29 cellular contexts compared by ENCODE assay signal in the genomic region with DNA sequence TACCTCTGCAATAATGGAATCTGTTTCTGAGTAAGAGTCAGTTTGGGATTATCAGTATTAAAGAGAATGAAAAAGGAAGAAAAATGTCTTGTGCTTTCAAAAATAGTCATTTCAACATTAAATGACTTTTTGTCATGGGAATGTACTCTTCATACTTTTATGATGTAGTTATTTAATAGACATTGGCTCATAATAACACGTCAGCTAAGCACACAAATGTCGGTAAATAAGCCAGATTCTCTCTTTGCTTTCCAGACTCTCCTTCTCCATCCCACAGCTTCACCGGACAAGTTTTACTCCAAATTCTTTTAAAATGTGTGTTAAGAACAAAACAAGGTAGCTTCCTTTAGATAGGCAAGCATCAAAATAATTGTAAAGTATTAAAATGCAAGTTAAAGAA.
"Had no signal": no experiment of that assay in that cellular context is flagged by ENCODE, and none has a peak within 500 bp of the region (broad histone marks: within the 10 kb centered on the region; RNA-seq: fewer than 3 reads in every experiment).

No MANE protein-coding gene starts in this region.

- H3K4me3 ChIP-seq: heart right ventricle, lower lobe of right lung, right lobe of liver, smooth muscle cell, suprapubic skin, thyroid gland, vagina had no signal

- H3K27me3 ChIP-seq: foreskin keratinocyte, heart right ventricle, right lobe of liver, suprapubic skin, thyroid gland, vagina had no signal

- H3K36me3 ChIP-seq: right lobe of liver, thyroid gland, vagina had no signal

- H3K4me1 ChIP-seq: foreskin keratinocyte, lower lobe of right lung, right lobe of liver, suprapubic skin, vagina had no signal

- H3K9me3 Mint-ChIP-seq: immature natural killer cell had no signal

- DNase-seq: cerebellar nuclear complex; cortex of kidney; effector CD4-positive, alpha-beta T cell; foreskin keratinocyte; glutamatergic neuron; heart right ventricle; hypothalamus; immature natural killer cell; islet precursor cell; kidney glomerular epithelial cell; left colon; left ventricle myocardium superior; lower lobe of right lung; nucleus accumbens; right lobe of liver; stimulated activated CD4-positive, alpha-beta T cell treated with anti-CD3 and anti-CD28 coated beads, Interleukin-12 subunit alpha, Interleukin-12 subunit beta, amount 100 ng/mL, for 4 hours; stimulated activated CD4-positive, alpha-beta T cell treated with anti-CD3 and anti-CD28 coated beads, Interleukin-1b, Interleukin-23, amount 100 ng/mL, for 48 hours; stimulated activated CD4-positive, alpha-beta T cell treated with anti-CD3 and anti-CD28 coated beads, Interleukin-4, amount 100 ng/mL, for 1 hour; stimulated activated CD8-positive, alpha-beta memory T cell treated with anti-CD3 and anti-CD28 coated beads, Interleukin-4, amount 100 ng/mL, for 48 hours; stimulated activated naive CD4-positive, alpha-beta T cell; stimulated activated naive CD8-positive, alpha-beta T cell treated with anti-CD3 and anti-CD28 coated beads, Interleukin-15, amount 100 ng/mL, for 72 hours; thyroid gland; trophoblast cell had no signal

- H3K27ac Mint-ChIP-seq: immature natural killer cell; natural killer cell treated with Interleukin-12 subunit alpha and Interleukin-12 subunit beta and Interleukin-15 and Interleukin-18, amount 100 ng/mL, for 72 hours; stimulated activated naive CD8-positive, alpha-beta T cell treated with anti-CD3 and anti-CD28 coated beads, Interleukin-15, amount 100 ng/mL, for 72 hours had no signal

- H3K9me3 ChIP-seq: lower lobe of right lung, right lobe of liver, suprapubic skin, thyroid gland, vagina had no signal

- H3K27ac ChIP-seq: epithelial cell of prostate, foreskin keratinocyte, heart right ventricle, lower lobe of right lung, right lobe of liver, suprapubic skin, thyroid gland, vagina had no signal

- H3K4me3 Mint-ChIP-seq: immature natural killer cell; natural killer cell treated with Interleukin-12 subunit alpha and Interleukin-12 subunit beta and Interleukin-15 and Interleukin-18, amount 100 ng/mL, for 72 hours; stimulated activated naive CD8-positive, alpha-beta T cell treated with anti-CD3 and anti-CD28 coated beads, Interleukin-15, amount 100 ng/mL, for 72 hours had no signal

- H3K27me3 Mint-ChIP-seq: natural killer cell treated with Interleukin-12 subunit alpha and Interleukin-12 subunit beta and Interleukin-15 and Interleukin-18, amount 100 ng/mL, for 72 hours; stimulated activated naive CD8-positive, alpha-beta T cell treated with anti-CD3 and anti-CD28 coated beads, Interleukin-15, amount 100 ng/mL, for 72 hours had no signal

- ATAC-seq: esophagus mucosa; foreskin keratinocyte; heart right ventricle; left colon; left ventricle myocardium superior; natural killer cell treated with Interleukin-12 subunit alpha and Interleukin-12 subunit beta and Interleukin-15 and Interleukin-18, amount 100 ng/mL, for 72 hours; right lobe of liver; stimulated activated naive CD8-positive, alpha-beta T cell treated with anti-CD3 and anti-CD28 coated beads, Interleukin-15, amount 100 ng/mL, for 72 hours had no signal
